8 cellular contexts compared by ENCODE assay signal in genomic region chr9:98193336-98193944, GRCh38. TPM values are rescaled to one million over a fixed set of nuclear protein-coding genes. Genes with fewer than 3 reads are reported as not detected.
A peak's percentile ranks its signal among the peaks of the same experiment; 100 is the strongest.
DNase-seq lines count a peak whose midpoint lies in the region; ATAC-seq and TF ChIP-seq lines count a peak whose summit lies in the region.

No MANE protein-coding gene starts in this region.

- no peaks in the 10 kb centered on the region for H3K9me3 Mint-ChIP-seq in Calu3 (ENCODE audit: low read depth, unreplicated experiment)

- POLR2A ChIA-PET in OCI-LY7 (lab: Charles Lee) = interaction anchor here (0.6 to 1.5 kb wide), 7 partner anchors 24 to 137 kb away, joined by 3 to 7 read pairs (median 5); partner anchors contain the start of gene NANS

- no peaks in the 10 kb centered on the region for H3K36me3 ChIP-seq in OCI-LY7 (ENCODE audit: insufficient read depth, low read length)
- H3K36me3 ChIP-seq in parathyroid adenoma (ENCODE audit: control insufficient read depth, insufficient read depth, low read length) = no peaks in the 10 kb centered on the region
- no peaks in the 10 kb centered on the region for H3K36me3 ChIP-seq in ovary

- H3K27ac Mint-ChIP-seq in Calu3 (ENCODE audit: unreplicated experiment) = peak overlapping the region; percentile 54

- peaks cover 16% of the 10 kb centered on the region for H3K4me1 ChIP-seq in OCI-LY7 (ENCODE audit: insufficient read depth, low read length, poor library complexity, severe bottlenecking)
- H3K4me1 ChIP-seq in parathyroid adenoma = no peaks in the 10 kb centered on the region
- H3K4me1 ChIP-seq in ovary (ENCODE audit: insufficient read depth) = no peaks in the 10 kb centered on the region

- no peaks in the 10 kb centered on the region for H3K27me3 Mint-ChIP-seq in Calu3 (ENCODE audit: unreplicated experiment)

- peaks cover 29% of the 10 kb centered on the region for H3K36me3 Mint-ChIP-seq in Calu3 (ENCODE audit: insufficient read depth, unreplicated experiment)

- H3K9me3 ChIP-seq in OCI-LY7 (ENCODE audit: low read length) (no peaks in the 10 kb centered on the region), parathyroid adenoma (ENCODE audit: control insufficient read depth, low read length) (no peaks in the 10 kb centered on the region), ovary (no peaks in the 10 kb centered on the region)

- BruUV-seq in Calu3 (replicated peaks; lab: Mats Ljungman, UMichigan) (TSS peak; percentile 79), OCI-LY7 (replicated peaks; lab: Mats Ljungman, UMichigan) (no TSS peak)

- H3K4me3 ChIP-seq in OCI-LY7 (ENCODE audit: low read depth, low read length, poor library complexity, severe bottlenecking) (peak overlapping the region; percentile 74), parathyroid adenoma (ENCODE audit: low read depth, low read length) (peak overlapping the region; percentile 63), ovary (no peak overlapping the region)

- H3K4me2 ChIP-seq in OCI-LY7 (ENCODE audit: low read length) = peak overlapping the region; percentile 89
- H3K4me2 ChIP-seq in parathyroid adenoma (ENCODE audit: low read length) = peak overlapping the region; percentile 91

- 31 to 40% (median 34%) methylated on average over 8 of the region's 8 CpGs for WGBS in ovary, 3 donors

- peak overlapping the region; percentile 80 for H3K4me3 Mint-ChIP-seq in Calu3 (ENCODE audit: low read depth, unreplicated experiment)

- H3K27ac ChIP-seq in OCI-LY7 (ENCODE audit: low read depth, low read length, poor library complexity, severe bottlenecking) (no peak overlapping the region), epithelial cell of prostate (peak overlapping the region; percentile 87), parathyroid adenoma (peak overlapping the region; percentile 65), ovary (no peak overlapping the region)

- H4K20me1 ChIP-seq in OCI-LY7 (ENCODE audit: insufficient read depth, low read length) = no peaks in the 10 kb centered on the region

- H3K4me1 Mint-ChIP-seq in Calu3 (ENCODE audit: low read depth, unreplicated experiment) = no peaks in the 10 kb centered on the region

- no peak for TF ChIP-seq POLR2A in ovary (IDR thresholded peaks at IDR 0.05)

- no peak overlapping the region for H3K9ac ChIP-seq in parathyroid adenoma

- intact Hi-C loops in Calu3 (cut with micrococcal nuclease; ENCODE audit: unreplicated experiment) = loop anchor here (2.0 to 5.0 kb wide), 2 partner anchors 47 to 64 kb away; partner anchors contain the start of gene TBC1D2
- intact Hi-C loops in OCI-LY7 (cut with micrococcal nuclease; ENCODE audit: unreplicated experiment) = loop anchor here (2.0 kb wide), 1 partner anchor 119 kb away; no protein-coding TSS in a partner anchor
- intact Hi-C loops in ovary (cut with DNase I) = no loop called here

- H3K27me3 ChIP-seq in parathyroid adenoma (ENCODE audit: control insufficient read depth, insufficient read depth, low read length) (no peaks in the 10 kb centered on the region), ovary (no peaks in the 10 kb centered on the region)

- no peak for ATAC-seq in esophagus mucosa
- ATAC-seq in HG02571 (IDR thresholded peaks at IDR 0.05; ENCODE audit: unreplicated experiment) = no peak
- ATAC-seq in GM19397 (IDR thresholded peaks at IDR 0.05; ENCODE audit: unreplicated experiment) = no peak

- H2AFZ ChIP-seq in OCI-LY7 (ENCODE audit: low read length) (peak overlapping the region; percentile 89), parathyroid adenoma (peak overlapping the region; percentile 93)

- TF ChIP-seq EP300 in ovary (IDR thresholded peaks at IDR 0.05) = no peak

- no peaks in the 10 kb centered on the region for H3K9me2 ChIP-seq in OCI-LY7 (ENCODE audit: insufficient read depth, low read length)

- CTCF ChIA-PET in Calu3 (lab: Charles Lee) = interaction anchor here (1.0 to 1.3 kb wide), 2 partner anchors 8 to 75 kb away, joined by 3 to 4 read pairs; partner anchors contain the start of gene TRIM14
- CTCF ChIA-PET in OCI-LY7 (lab: Charles Lee; ENCODE audit: unreplicated experiment) = interaction anchor here (1.1 kb wide), 1 partner anchor 74 kb away, joined by 4 read pairs; the partner anchor contains the start of gene TRIM14

- TF ChIP-seq CTCF in Calu3 (IDR thresholded peaks at IDR 0.05; ENCODE audit: unreplicated experiment) (no peak), OCI-LY7 (conservative IDR thresholded peaks at IDR 0.05; ENCODE audit: low read length) (peak; percentile 2; the same call in 1 of the 2 replicates), parathyroid adenoma (IDR thresholded peaks at IDR 0.05) (no peak), ovary (IDR thresholded peaks at IDR 0.05) (no peak)

- DNase-seq in Calu3 = no peak
- no peak for DNase-seq in OCI-LY7 (ENCODE audit: low spot score)
- DNase-seq in epithelial cell of prostate (ENCODE audit: low read depth, low spot score) = no peak
- DNase-seq in ovary = no peak

- H3K79me2 ChIP-seq in OCI-LY7 (ENCODE audit: insufficient read depth, low read depth, low read length) (no peaks in the 10 kb centered on the region), parathyroid adenoma (no peaks in the 10 kb centered on the region)

RNA-seq across cellular contexts. Expression of gene CORO2A, which starts 1.0 kb away (rescaled TPM):
- total RNA-seq in Calu3 (2022) (24.3 and 30.6 TPM in 2 replicates), OCI-LY7 (2022) (3.2 and 3.9 TPM in 2 replicates), esophagus mucosa (21.2 TPM), ovary (1 to 10 TPM in 4 of 7 donors, under 1 TPM in 3; 0.13 to 3.7 (median 1.2) TPM)
- 1.8 and 2.2 TPM in 2 replicates for total RNA-seq in OCI-LY7 (2014; rRNA removed; shearing (Covaris generic))
- 1 to 10 TPM in 1 of 2 donors, under 1 TPM in 1; 0.33 to 1.9 TPM for polyA plus RNA-seq in ovary

Comparison
In these comparisons a context has a peak if more than half of its experiments do, and no peak if none do; other contexts are left out.
1. H3K27ac ChIP-seq: peak in epithelial cell of prostate (single experiment) and parathyroid adenoma (single experiment); none in OCI-LY7 (single experiment) and ovary (0 of 2).
2. intact Hi-C loops: an anchor here in Calu3 (2.0 to 5.0 kb wide) and OCI-LY7 (2.0 kb wide); none called in ovary.